In genomic region chr20:41027872-41028358, GRCh38 we compare ENCODE assay signal across 8 cellular contexts. TPM values are rescaled to one million over a fixed set of nuclear protein-coding genes. Genes with fewer than 3 reads are reported as not detected.
A peak's percentile ranks its signal among the peaks of the same experiment; 100 is the strongest.
DNase-seq lines count a peak whose midpoint lies in the region; ATAC-seq and TF ChIP-seq lines count a peak whose summit lies in the region.

No MANE protein-coding gene starts in this region.

- peaks cover 37% of the 10 kb centered on the region for H3K4me1 ChIP-seq in CD8-positive, alpha-beta memory T cell (ENCODE audit: insufficient read depth, low read length)
- H3K4me1 ChIP-seq in OCI-LY1 (ENCODE audit: insufficient read depth, low read length, severe bottlenecking) = peaks cover 48% of the 10 kb centered on the region
- peaks cover 7% of the 10 kb centered on the region for H3K4me1 ChIP-seq in endodermal cell (ENCODE audit: control insufficient read depth, insufficient read depth, low read length)
- peaks cover 36% of the 10 kb centered on the region for H3K4me1 ChIP-seq in osteoblast (ENCODE audit: insufficient read depth, low read length)

- peak overlapping the region; percentile 82 for H3K9ac ChIP-seq in OCI-LY1 (ENCODE audit: low read length)
- peak overlapping the region; percentile 57 for H3K9ac ChIP-seq in endodermal cell (ENCODE audit: extremely low read depth, low read length, poor library complexity, severe bottlenecking)

- WGBS in endodermal cell (ENCODE audit: insufficient coverage in 1 of 2, insufficient read length in 1 of 2), 2 experiments = 56 to 57% methylated on average over 8 to 10 of the region's 10 CpGs

- CTCF ChIA-PET in CD8-positive, alpha-beta memory T cell (lab: Charles Lee) = interaction anchor here (1.2 to 1.4 kb wide), 2 partner anchors 34 to 37 kb away, joined by 5 read pairs; no protein-coding TSS in a partner anchor

- no peaks in the 10 kb centered on the region for H3K9me3 Mint-ChIP-seq in CD8-positive, alpha-beta memory T cell
- no peaks in the 10 kb centered on the region for H3K9me3 Mint-ChIP-seq in endodermal cell

- peak overlapping the region; percentile 91 to 97 (median 94) for H3K4me3 Mint-ChIP-seq in CD8-positive, alpha-beta memory T cell
- H3K4me3 Mint-ChIP-seq in endodermal cell = peak overlapping the region; percentile 87

- H3K79me2 ChIP-seq in OCI-LY1 (ENCODE audit: insufficient read depth, low read length) = peaks cover 42% of the 10 kb centered on the region
- H3K79me2 ChIP-seq in osteoblast (ENCODE audit: insufficient read depth, low read length) = peaks cover 43% of the 10 kb centered on the region

- H3K9me3 ChIP-seq in CD8-positive, alpha-beta memory T cell (ENCODE audit: low read length) = no peaks in the 10 kb centered on the region
- no peaks in the 10 kb centered on the region for H3K9me3 ChIP-seq in OCI-LY1 (ENCODE audit: low read length)
- H3K9me3 ChIP-seq in endodermal cell (ENCODE audit: control insufficient read depth, low read length) = no peaks in the 10 kb centered on the region
- no peaks in the 10 kb centered on the region for H3K9me3 ChIP-seq in osteoblast (ENCODE audit: low read depth, low read length)

- H3K4me2 ChIP-seq in OCI-LY1 (ENCODE audit: low read length) = peak overlapping the region; percentile 97
- peak overlapping the region; percentile 85 for H3K4me2 ChIP-seq in osteoblast (ENCODE audit: insufficient read depth, low read length)

- H2AFZ ChIP-seq in OCI-LY1 (ENCODE audit: low read length) (no peak overlapping the region), osteoblast (ENCODE audit: low read length) (peak overlapping the region; percentile 89)

- POLR2A ChIA-PET in CD8-positive, alpha-beta memory T cell (lab: Charles Lee) = interaction anchor here (2.4 kb wide), 1 partner anchor 20 kb away, joined by 9 read pairs; no protein-coding TSS in a partner anchor

- no peaks in the 10 kb centered on the region for H3F3A ChIP-seq in OCI-LY1 (ENCODE audit: insufficient read depth, low read length)

- H3K27ac Mint-ChIP-seq in CD8-positive, alpha-beta memory T cell = peak overlapping the region; percentile 83 to 99 (median 97)
- peak overlapping the region; percentile 77 for H3K27ac Mint-ChIP-seq in endodermal cell

- H3K36me3 Mint-ChIP-seq in CD8-positive, alpha-beta memory T cell = peaks cover 0 to 28% (median 5%) of the 10 kb centered on the region in 3 donors
- peaks cover 25% of the 10 kb centered on the region for H3K36me3 Mint-ChIP-seq in endodermal cell (ENCODE audit: low read depth)

- no peak for ATAC-seq in GM19035 (IDR thresholded peaks at IDR 0.05; ENCODE audit: unreplicated experiment)

- TF ChIP-seq CTCF in OCI-LY1 (IDR thresholded peaks at IDR 0.05; ENCODE audit: low read length) (no peak), endodermal cell (conservative IDR thresholded peaks at IDR 0.05) (no peak), osteoblast (IDR thresholded peaks at IDR 0.05; ENCODE audit: extremely low read depth, low read depth, low read length) (no peak)

- peak overlapping the region; percentile 66 for H3K27ac ChIP-seq in CD8-positive, alpha-beta memory T cell (ENCODE audit: low read depth, low read length)
- H3K27ac ChIP-seq in OCI-LY1 (ENCODE audit: low read depth, low read length, poor library complexity, severe bottlenecking) (peak overlapping the region; percentile 64), endodermal cell (ENCODE audit: low read depth, low read length) (no peak overlapping the region), osteoblast (ENCODE audit: low read depth, low read length) (peak overlapping the region; percentile 7)

- no peaks in the 10 kb centered on the region for H3K9me2 ChIP-seq in OCI-LY1 (ENCODE audit: low read depth, low read length)

- H3K27me3 ChIP-seq in CD8-positive, alpha-beta memory T cell (ENCODE audit: insufficient read depth, low read length, poor library complexity, severe bottlenecking) = no peaks in the 10 kb centered on the region
- no peaks in the 10 kb centered on the region for H3K27me3 ChIP-seq in OCI-LY1 (ENCODE audit: insufficient read depth, low read length)
- no peaks in the 10 kb centered on the region for H3K27me3 ChIP-seq in endodermal cell (ENCODE audit: control insufficient read depth, insufficient read depth, low read length, poor library complexity, severe bottlenecking)
- H3K27me3 ChIP-seq in osteoblast (ENCODE audit: insufficient read depth, low read length) = no peaks in the 10 kb centered on the region

- H3K36me3 ChIP-seq in CD8-positive, alpha-beta memory T cell (ENCODE audit: insufficient read depth, low read length) = no peaks in the 10 kb centered on the region
- peaks cover 40% of the 10 kb centered on the region for H3K36me3 ChIP-seq in OCI-LY1 (ENCODE audit: insufficient read depth, low read length)
- H3K36me3 ChIP-seq in endodermal cell (ENCODE audit: control insufficient read depth, insufficient read depth, low read length) = peaks cover 10% of the 10 kb centered on the region
- no peaks in the 10 kb centered on the region for H3K36me3 ChIP-seq in osteoblast (ENCODE audit: insufficient read depth, low read length)

- peaks cover 42 to 47% (median 44%) of the 10 kb centered on the region in 3 donors for H3K4me1 Mint-ChIP-seq in CD8-positive, alpha-beta memory T cell
- H3K4me1 Mint-ChIP-seq in endodermal cell = peaks cover 32% of the 10 kb centered on the region

- H4K20me1 ChIP-seq in OCI-LY1 (ENCODE audit: insufficient read depth, low read length) (no peaks in the 10 kb centered on the region), osteoblast (ENCODE audit: insufficient read depth, low read length) (peaks cover 25% of the 10 kb centered on the region)

- no peak for DNase-seq in CD8-positive, alpha-beta memory T cell
- no peak for DNase-seq in endodermal cell
- no peak for DNase-seq in osteoblast (ENCODE audit: insufficient read length, low spot score, missing footprints)
- no peak for DNase-seq in cerebellar nuclear complex (lab: John Stamatoyannopoulos, UW)
- no peak for DNase-seq in germinal center (ENCODE audit: low spot score)
- DNase-seq in stimulated activated CD4-positive, alpha-beta T cell treated with anti-CD3 and anti-CD28 coated beads, Interleukin-15, amount 100 ng/mL, for 24 hours = no peak

- H3K27me3 Mint-ChIP-seq in CD8-positive, alpha-beta memory T cell = peaks cover 0 to 5% of the 10 kb centered on the region in 2 donors
- no peaks in the 10 kb centered on the region for H3K27me3 Mint-ChIP-seq in endodermal cell (ENCODE audit: insufficient read depth)

- H3K4me3 ChIP-seq in CD8-positive, alpha-beta memory T cell (ENCODE audit: low read length) = peak overlapping the region; percentile 61
- H3K4me3 ChIP-seq in OCI-LY1 (ENCODE audit: low read depth, low read length, poor library complexity, severe bottlenecking) (peak overlapping the region; percentile 61), endodermal cell (ENCODE audit: low read length) (peak overlapping the region; percentile 71), osteoblast (ENCODE audit: insufficient read depth, low read length) (peak overlapping the region; percentile 93)

RNA-seq across cellular contexts. Expression of gene TOP1, which starts 0.7 kb away (rescaled TPM):
- total RNA-seq in CD8-positive, alpha-beta memory T cell = 100 to 1,000 TPM in 1 of 2 experiments, 10 to 100 TPM in 1; 98.5 to 103 TPM
- 15.0 TPM for polyA plus RNA-seq in CD8-positive, alpha-beta memory T cell
- total RNA-seq in endodermal cell = 10 to 100 TPM; 78.8 to 82.5 TPM
- 91.0 TPM for polyA plus RNA-seq in endodermal cell (2013, experiment 1 of 2)
- polyA plus RNA-seq in endodermal cell (2013, experiment 2 of 2) = 88.9 TPM
- 9.4 and 10.5 TPM in 2 replicates for total RNA-seq in osteoblast
